Comparison of ENCODE assay signal across 10 cellular contexts in genomic region chr7:131625817-131626372, GRCh38.
DNase-seq lines count a peak whose midpoint lies in the region; ATAC-seq and TF ChIP-seq lines count a peak whose summit lies in the region.
"Had no signal": no experiment of that assay in that cellular context is flagged by ENCODE, and none has a peak within 500 bp of the region (broad histone marks: within the 10 kb centered on the region; RNA-seq: fewer than 3 reads in every experiment).

No MANE protein-coding gene starts in this region.

- H3K27ac ChIP-seq in RWPE2 (ENCODE audit: poor library complexity, severe bottlenecking) (peak overlapping the region; percentile 65), ovary (no peak overlapping the region)
- H3K27ac ChIP-seq: KMS-11 had no signal

- TF ChIP-seq POLR2A in ovary (IDR thresholded peaks at IDR 0.05): no peak

- no peaks in the 10 kb centered on the region for H3K9me3 Mint-ChIP-seq in Caco-2 (ENCODE audit: unreplicated experiment)
- no peaks in the 10 kb centered on the region for H3K9me3 Mint-ChIP-seq in nephron

- H3K36me3 Mint-ChIP-seq in Caco-2 (ENCODE audit: insufficient read depth, unreplicated experiment) (peaks cover 11% of the 10 kb centered on the region), nephron (ENCODE audit: low read depth) (no peaks in the 10 kb centered on the region)

- POLR2A ChIA-PET in Caco-2 (lab: Charles Lee): interaction anchor here (0.7 to 2.0 kb wide), 5 partner anchors 13 to 40 kb away, joined by 3 to 16 read pairs (median 13); no protein-coding TSS in a partner anchor

- TF ChIP-seq EP300 in ovary (IDR thresholded peaks at IDR 0.05): no peak

- peak overlapping the region; percentile 86 for H3K27ac Mint-ChIP-seq in Caco-2 (ENCODE audit: unreplicated experiment)
- peak overlapping the region; percentile 84 to 91 (median 84) for H3K27ac Mint-ChIP-seq in nephron

- H3K36me3 ChIP-seq in Caco-2 (ENCODE audit: control insufficient read depth, insufficient read depth, low read length): no peaks in the 10 kb centered on the region
- no peaks in the 10 kb centered on the region for H3K36me3 ChIP-seq in RWPE2 (ENCODE audit: low read depth)
- H3K36me3 ChIP-seq in ovary: no peaks in the 10 kb centered on the region

- no TSS peak for BruUV-seq in Caco-2 (replicated peaks; lab: Mats Ljungman, UMichigan)

- H3K9me3 ChIP-seq in Caco-2: no peaks in the 10 kb centered on the region
- no peaks in the 10 kb centered on the region for H3K9me3 ChIP-seq in RWPE2 (ENCODE audit: severe bottlenecking)
- no peaks in the 10 kb centered on the region for H3K9me3 ChIP-seq in ovary

- intact Hi-C loops in Caco-2 (cut with micrococcal nuclease; ENCODE audit: unreplicated experiment): loop anchor here (1.0 kb wide), 4 partner anchors 11 to 71 kb away; no protein-coding TSS in a partner anchor
- intact Hi-C loops in ovary (cut with DNase I): no loop called here

- ATAC-seq in RWPE2 (ENCODE audit: low read depth): peak; percentile 78
- ATAC-seq in GM21576 (IDR thresholded peaks at IDR 0.05; ENCODE audit: unreplicated experiment): no peak

- WGBS in ovary, 3 donors: 45 to 48% (median 48%) methylated on average over 12 of the region's 12 CpGs

- DNase-seq in Caco-2 (peak; percentile 95 to 97), RWPE2 (ENCODE audit: low spot score) (peak; percentile 77), fibroblast of villous mesenchyme (ENCODE audit: low read depth) (peak; percentile 63), medulla oblongata (ENCODE audit: extremely low spot score) (no peak), ovary (no peak), DMS53 treated with DMSO at 0.1 percent for 48 hours (lab: John Stamatoyannopoulos, UW; ENCODE audit: unreplicated experiment) (no peak)
- DNase-seq: SHP77 had no signal

- H3K4me1 Mint-ChIP-seq in Caco-2 (ENCODE audit: low read depth, unreplicated experiment) (peaks cover 64% of the 10 kb centered on the region), nephron (peaks cover 39% of the 10 kb centered on the region)

- no peak overlapping the region for H3K4me3 ChIP-seq in Caco-2 (ENCODE audit: low read depth, low read length)
- H3K4me3 ChIP-seq in RWPE2 (ENCODE audit: severe bottlenecking): no peak overlapping the region
- H3K4me3 ChIP-seq in fibroblast of villous mesenchyme (ENCODE audit: low read depth, low read length): no peak overlapping the region
- no peak overlapping the region for H3K4me3 ChIP-seq in ovary

- H3K27me3 ChIP-seq in Caco-2 (replicated peaks; ENCODE audit: control insufficient read depth, insufficient read depth, low read length) (no peaks in the 10 kb centered on the region), RWPE2 (ENCODE audit: insufficient read depth, poor library complexity, severe bottlenecking) (no peaks in the 10 kb centered on the region), ovary (no peaks in the 10 kb centered on the region)

- H3K27me3 Mint-ChIP-seq in Caco-2 (ENCODE audit: insufficient read depth, unreplicated experiment): no peaks in the 10 kb centered on the region
- peaks cover 12% of the 10 kb centered on the region for H3K27me3 Mint-ChIP-seq in nephron (ENCODE audit: low read depth)

- peak; percentile 18 to 35 for TF ChIP-seq CTCF in Caco-2 (IDR thresholded peaks at IDR 0.05; ENCODE audit: insufficient read depth in 1 of 2, low read depth in 1 of 2, low read length in 1 of 2, severe bottlenecking in 1 of 2, unreplicated experiment in 1 of 2)
- TF ChIP-seq CTCF in RWPE2 (IDR thresholded peaks at IDR 0.05; ENCODE audit: poor library complexity, severe bottlenecking): peak; percentile 9
- TF ChIP-seq CTCF in fibroblast of villous mesenchyme (IDR thresholded peaks at IDR 0.05; ENCODE audit: insufficient read depth, low read depth, low read length): peak; percentile 25
- no peak for TF ChIP-seq CTCF in nephron (IDR thresholded peaks at IDR 0.05; ENCODE audit: unreplicated experiment in 3 of 3)
- no peak for TF ChIP-seq CTCF in ovary (IDR thresholded peaks at IDR 0.05)

- H3K4me3 Mint-ChIP-seq in Caco-2 (ENCODE audit: unreplicated experiment) (peak overlapping the region; percentile 20), nephron (peak overlapping the region; percentile 18 to 32 (median 32))

- CTCF ChIA-PET in Caco-2 (lab: Charles Lee): interaction anchor here (0.8 to 2.4 kb wide), 14 partner anchors 11 to 113 kb away, joined by 3 to 34 read pairs (median 6); no protein-coding TSS in a partner anchor

- H3K4me1 ChIP-seq in Caco-2 (peaks cover 91% of the 10 kb centered on the region), RWPE2 (ENCODE audit: insufficient read depth, poor library complexity, severe bottlenecking) (peaks cover 25% of the 10 kb centered on the region), ovary (ENCODE audit: insufficient read depth) (no peaks in the 10 kb centered on the region)

Comparison
In these comparisons a context has a peak if more than half of its experiments do, and no peak if none do; other contexts are left out.
1. DNase-seq: peak in Caco-2 (2 of 2), RWPE2 (single experiment) and fibroblast of villous mesenchyme (single experiment); none in medulla oblongata (single experiment), ovary (0 of 5) and DMS53 treated with DMSO at 0.1 percent for 48 hours (single experiment).
2. CTCF ChIP-seq: peak in Caco-2 (2 of 2), RWPE2 (single experiment) and fibroblast of villous mesenchyme (single experiment); none in nephron (0 of 3) and ovary (0 of 3).